ENCODE assay signal across 30 cellular contexts in the genomic region with DNA sequence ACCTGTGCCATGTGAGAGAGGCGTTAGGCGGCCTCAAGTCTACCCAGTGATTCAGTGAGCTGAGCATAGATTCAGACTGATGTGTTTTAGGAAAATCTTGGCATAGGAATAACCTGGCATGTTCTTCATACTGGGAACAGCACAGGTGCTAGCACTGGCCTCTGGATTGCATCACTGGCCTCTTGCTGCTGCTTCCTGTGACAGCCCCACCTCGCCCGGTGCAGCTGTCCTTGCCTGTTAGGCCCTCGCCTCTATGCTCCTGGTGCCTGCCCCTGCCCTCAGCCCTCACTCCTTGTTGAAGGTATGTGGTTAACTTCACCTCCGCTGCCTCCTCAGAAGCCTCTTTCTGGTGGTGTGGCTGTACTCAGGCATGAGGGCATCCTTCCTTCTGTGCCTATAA. TPM values are rescaled to one million over a fixed set of nuclear protein-coding genes. Genes with fewer than 3 reads are reported as not detected.
DNase-seq lines count a peak whose midpoint lies in the region; ATAC-seq, FAIRE-seq and TF ChIP-seq lines count a peak whose summit lies in the region.
"Had no signal": no experiment of that assay in that cellular context is flagged by ENCODE, and none has a peak within 500 bp of the region (broad histone marks: within the 10 kb centered on the region; RNA-seq: fewer than 3 reads in every experiment).

No MANE protein-coding gene starts in this region.

- ATAC-seq in DND-41 (ENCODE audit: insufficient read depth, low read depth) (peak; percentile 23; the same call in 1 of the 3 replicates), pancreas (peak; percentile 79 to 95 (median 86))
- ATAC-seq: activated CD8-positive, alpha-beta T cell treated with anti-CD3 and anti-CD28 coated beads for 36 hours; CD8-positive, alpha-beta T cell; left cardiac atrium had no signal

- H3K4me3 ChIP-seq in DND-41 (ENCODE audit: low read depth in 1 of 2, low read length in 2 of 2) (no peak overlapping the region), bronchial epithelial cell (ENCODE audit: low read depth, low read length) (no peak overlapping the region), pancreas (no peak overlapping the region)
- H3K4me3 ChIP-seq: lung, ovary, PC-9, thoracic aorta, vagina had no signal

- no peaks in the 10 kb centered on the region for H4K20me1 ChIP-seq in DND-41 (ENCODE audit: insufficient read depth, low read length)

- TF ChIP-seq CTCF in DND-41 (IDR thresholded peaks at IDR 0.05; ENCODE audit: borderline replicate concordance, extremely low read depth, low read length, poor library complexity, severe bottlenecking) (no peak), bronchial epithelial cell (IDR thresholded peaks at IDR 0.05; ENCODE audit: insufficient read depth, low read length, severe bottlenecking) (no peak), pancreas (IDR thresholded peaks at IDR 0.05) (no peak), GM10266 (IDR thresholded peaks at IDR 0.05; ENCODE audit: control insufficient read depth, insufficient read depth, low read depth, missing control alignments) (no peak), osteocyte (IDR thresholded peaks at IDR 0.05) (no peak)

- DNase-seq in DND-41, result no peak
- DNase-seq in LHCN-M2 (ENCODE audit: low read depth), result peak; percentile 33
- DNase-seq in bronchial epithelial cell (ENCODE audit: low read depth), result peak; percentile 13
- peak; percentile 32 to 86 (median 80) for DNase-seq in pancreas
- DNase-seq in GM10266 (ENCODE audit: extremely low spot score), result no peak
- no peak for DNase-seq in osteocyte (ENCODE audit: extremely low spot score, unreplicated experiment)
- no peak for DNase-seq in activated CD8-positive, alpha-beta memory T cell treated with anti-CD3 and anti-CD28 coated beads for 24 hours
- DNase-seq: activated CD8-positive, alpha-beta T cell treated with anti-CD3 and anti-CD28 coated beads for 36 hours; activated naive CD4-positive, alpha-beta T cell treated with anti-CD3 and anti-CD28 coated beads, Interleukin-2, amount 50 U/mL, for 16 hours; amniotic stem cell; BE2C; CD8-positive, alpha-beta T cell; DMS 273 treated with DMSO at 0.1 percent for 48 hours; hippocampal formation; IMR-90; left cardiac atrium; NCI-H1048; NCI-H1694; NCI-H526; nephron progenitor cell; ovary; PC-9; Right ventricle myocardium superior; stimulated activated CD4-positive, alpha-beta T cell treated with anti-CD3 and anti-CD28 coated beads, Interleukin-2, amount 100 ng/mL, for 24 hours had no signal

- H2AFZ ChIP-seq in DND-41 (ENCODE audit: low read depth, low read length), result no peak overlapping the region
- H2AFZ ChIP-seq: PC-9 had no signal

- no peaks in the 10 kb centered on the region for H3K4me1 Mint-ChIP-seq in osteocyte (ENCODE audit: unreplicated experiment)

- intact Hi-C loops in pancreas (cut with DNase I), result no loop called here

- peaks cover 3% of the 10 kb centered on the region for H3K27me3 Mint-ChIP-seq in osteocyte (ENCODE audit: unreplicated experiment)
- H3K27me3 Mint-ChIP-seq: activated CD8-positive, alpha-beta T cell treated with anti-CD3 and anti-CD28 coated beads for 36 hours; stimulated activated naive CD8-positive, alpha-beta T cell treated with anti-CD3 and anti-CD28 coated beads, Interleukin-15, Interleukin-2, amounts not matched to agents 100 ng/mL and 50 ng/mL, for 24 hours had no signal

- no peak overlapping the region for H3K27ac ChIP-seq in DND-41 (ENCODE audit: low read length)
- no peak overlapping the region for H3K27ac ChIP-seq in pancreas
- H3K27ac ChIP-seq: ovary, PC-9, thoracic aorta, vagina had no signal

- WGBS in pancreas, 2 donors, result 48 to 69% methylated on average over 6 of the region's 6 CpGs

- H3K4me1 ChIP-seq in DND-41 (ENCODE audit: insufficient read depth, low read length), result peaks cover 3% of the 10 kb centered on the region; the same call in 1 of the 2 replicates
- H3K4me1 ChIP-seq in pancreas, result no peaks in the 10 kb centered on the region
- H3K4me1 ChIP-seq: BE2C, vagina had no signal

- H3K9ac ChIP-seq in DND-41 (ENCODE audit: low read depth, low read length), result no peak overlapping the region; the same call in 1 of the 2 replicates

- no peaks in the 10 kb centered on the region for H3K9me3 Mint-ChIP-seq in osteocyte (ENCODE audit: unreplicated experiment)
- H3K9me3 Mint-ChIP-seq: activated CD8-positive, alpha-beta T cell treated with anti-CD3 and anti-CD28 coated beads for 36 hours; CD8-positive, alpha-beta T cell; nephron progenitor cell; stimulated activated naive CD8-positive, alpha-beta T cell treated with anti-CD3 and anti-CD28 coated beads, Interleukin-15, Interleukin-2, amounts not matched to agents 100 ng/mL and 50 ng/mL, for 24 hours; T-helper 2 cell treated with Interferon-gamma antibody and Interleukin-4, amounts not matched to agents 5 μg/mL and 100 μg/mL, for 36 hours had no signal

- no peak overlapping the region for H3K4me3 Mint-ChIP-seq in osteocyte (ENCODE audit: unreplicated experiment)
- H3K4me3 Mint-ChIP-seq: activated CD8-positive, alpha-beta T cell treated with anti-CD3 and anti-CD28 coated beads for 36 hours; CD8-positive, alpha-beta T cell; nephron progenitor cell; stimulated activated naive CD8-positive, alpha-beta T cell treated with anti-CD3 and anti-CD28 coated beads, Interleukin-15, Interleukin-2, amounts not matched to agents 100 ng/mL and 50 ng/mL, for 24 hours; T-helper 2 cell treated with Interferon-gamma antibody and Interleukin-4, amounts not matched to agents 5 μg/mL and 100 μg/mL, for 36 hours had no signal

- no peaks in the 10 kb centered on the region for H3K79me2 ChIP-seq in DND-41 (ENCODE audit: insufficient read depth, low read length)

- no peak overlapping the region for H3K4me2 ChIP-seq in DND-41 (ENCODE audit: insufficient read depth, low read length)
- H3K4me2 ChIP-seq: PC-9 had no signal

- peak; percentile 66 for FAIRE-seq in bronchial epithelial cell (lab: Jason Lieb, UNC)
- FAIRE-seq in pancreas (lab: Jason Lieb, UNC), result no peak
- FAIRE-seq: endothelial cell of umbilical vein had no signal

- H3K27me3 ChIP-seq in DND-41 (ENCODE audit: insufficient read depth, low read length, poor library complexity) (no peaks in the 10 kb centered on the region), bronchial epithelial cell (ENCODE audit: control insufficient read depth, insufficient read depth, low read length) (no peaks in the 10 kb centered on the region), pancreas (no peaks in the 10 kb centered on the region)
- H3K27me3 ChIP-seq: BE2C, ovary, vagina had no signal

- H3K36me3 ChIP-seq in DND-41 (ENCODE audit: insufficient read depth, low read length) (no peaks in the 10 kb centered on the region), bronchial epithelial cell (ENCODE audit: control insufficient read depth, insufficient read depth, low read length) (peaks cover 11% of the 10 kb centered on the region), pancreas (peaks cover 0 to 21% (median 4%) of the 10 kb centered on the region in 3 donors)
- H3K36me3 ChIP-seq: BE2C, ovary, thoracic aorta, vagina had no signal

- H3K9me3 ChIP-seq in DND-41 (ENCODE audit: insufficient read depth, low read length, severe bottlenecking) (no peaks in the 10 kb centered on the region), pancreas (no peaks in the 10 kb centered on the region)
- H3K9me3 ChIP-seq: BE2C, ovary, thoracic aorta, vagina had no signal

- no peak overlapping the region for H3K27ac Mint-ChIP-seq in osteocyte (ENCODE audit: unreplicated experiment)
- H3K27ac Mint-ChIP-seq: activated CD8-positive, alpha-beta T cell treated with anti-CD3 and anti-CD28 coated beads for 36 hours; CD8-positive, alpha-beta T cell; nephron progenitor cell; stimulated activated naive CD8-positive, alpha-beta T cell treated with anti-CD3 and anti-CD28 coated beads, Interleukin-15, Interleukin-2, amounts not matched to agents 100 ng/mL and 50 ng/mL, for 24 hours; T-helper 2 cell treated with Interferon-gamma antibody and Interleukin-4, amounts not matched to agents 5 μg/mL and 100 μg/mL, for 36 hours had no signal

- H3K36me3 Mint-ChIP-seq in osteocyte (ENCODE audit: unreplicated experiment), result no peaks in the 10 kb centered on the region
- H3K36me3 Mint-ChIP-seq: CD8-positive, alpha-beta T cell had no signal

RNA-seq across cellular contexts. Expression of gene BLNK, which starts 46.2 kb away (rescaled TPM):
- total RNA-seq in LHCN-M2 (2014; rRNA removed) (not detected in 2 replicates), bronchial epithelial cell (2.6 and 9.2 TPM in 2 replicates), pancreas (10 to 100 TPM in 5 of 6 donors, 1 to 10 TPM in 1; 7.1 to 25.8 (median 12.8) TPM), osteocyte (not detected in 2 replicates)
- not detected for polyA plus RNA-seq in LHCN-M2 (2012)
- 10 to 100 TPM; 10.4 to 12.9 TPM for polyA plus RNA-seq in pancreas
- total RNA-seq: endothelial cell of umbilical vein, IMR-90 had no signal
- polyA plus RNA-seq: endothelial cell of umbilical vein, IMR-90 had no signal

Comparison
In these comparisons a context has a peak if more than half of its experiments do, and no peak if none do; other contexts are left out.
1. DNase-seq: peak in LHCN-M2 (single experiment), bronchial epithelial cell (single experiment) and pancreas (6 of 6); none in DND-41 (single experiment), GM10266 (single experiment), osteocyte (single experiment) and activated CD8-positive, alpha-beta memory T cell treated with anti-CD3 and anti-CD28 coated beads for 24 hours (single experiment).